ENCODE assay signal across 8 cellular contexts in genomic region chr13:110913911-110914292, GRCh38.
A peak's percentile ranks its signal among the peaks of the same experiment; 100 is the strongest.
DNase-seq lines count a peak whose midpoint lies in the region; ATAC-seq lines count a peak whose summit lies in the region.

No MANE protein-coding gene starts in this region.

- peaks cover 44% of the 10 kb centered on the region for H3K4me1 ChIP-seq in adipocyte (ENCODE audit: control insufficient read depth, insufficient read depth, low read length)

- H3K9ac ChIP-seq in adipocyte (ENCODE audit: low read length) = peak overlapping the region; percentile 98

- peaks cover 15% of the 10 kb centered on the region for H3K36me3 ChIP-seq in adipocyte (ENCODE audit: control insufficient read depth, insufficient read depth, low read length, severe bottlenecking)

- DNase-seq in AML-193 (lab: John Stamatoyannopoulos, UW) (peak; percentile 45 to 51), adipocyte (ENCODE audit: low read depth) (no peak), iris pigment epithelial cell (ENCODE audit: low read depth) (peak; percentile 70), stromal cell of bone marrow (ENCODE audit: low read depth) (peak; percentile 22), cerebellar nuclear complex (lab: John Stamatoyannopoulos, UW) (no peak), GM19238 (ENCODE audit: insufficient read length, low spot score) (no peak), midbrain (lab: John Stamatoyannopoulos, UW) (no peak)

- ATAC-seq in HG03064 (IDR thresholded peaks at IDR 0.05; ENCODE audit: low read depth, unreplicated experiment) = peak; percentile 14

- H3K27me3 ChIP-seq in adipocyte (replicated peaks; ENCODE audit: control insufficient read depth, insufficient read depth, low read length) = no peaks in the 10 kb centered on the region

- H3K9me3 ChIP-seq in adipocyte (ENCODE audit: control insufficient read depth, low read length) = no peaks in the 10 kb centered on the region

- H3K4me3 ChIP-seq in adipocyte (ENCODE audit: low read length) = peak overlapping the region; percentile 98

Comparison
In these comparisons a context has a peak if more than half of its experiments do, and no peak if none do; other contexts are left out.
1. DNase-seq: peak in AML-193 (2 of 2), iris pigment epithelial cell (single experiment) and stromal cell of bone marrow (single experiment); none in adipocyte (single experiment), cerebellar nuclear complex (0 of 2), GM19238 (single experiment) and midbrain (single experiment).